11 cellular contexts compared by ENCODE assay signal in the genomic region with DNA sequence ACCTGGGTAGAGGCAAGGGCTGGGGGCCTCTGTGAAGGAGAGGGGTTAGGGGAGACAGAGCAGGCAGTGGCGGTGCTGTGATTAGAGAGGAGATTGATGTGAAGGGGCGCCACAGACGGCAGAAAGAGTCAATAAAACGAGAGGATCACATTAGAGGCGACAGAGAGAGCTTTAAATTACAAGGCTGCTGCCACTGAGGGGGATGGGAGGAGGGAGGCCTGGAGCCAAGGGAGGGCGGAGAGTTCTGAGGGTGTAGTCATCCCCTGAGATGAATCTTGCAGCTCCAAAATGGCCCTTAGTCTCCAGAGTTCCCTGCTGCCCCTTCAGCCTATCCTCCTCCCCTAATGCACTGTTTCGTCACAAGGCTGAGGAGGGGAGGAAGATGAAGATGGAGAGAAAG.
DNase-seq lines count a peak whose midpoint lies in the region; ATAC-seq and TF ChIP-seq lines count a peak whose summit lies in the region.
"Had no signal": no experiment of that assay in that cellular context is flagged by ENCODE, and none has a peak within 500 bp of the region (broad histone marks: within the 10 kb centered on the region; RNA-seq: fewer than 3 reads in every experiment).

No MANE protein-coding gene starts in this region.

- H3K4me3 ChIP-seq in epithelial cell of esophagus (ENCODE audit: low read length): no peak overlapping the region
- H3K4me3 ChIP-seq: ascending aorta, hepatocyte had no signal

- peak overlapping the region; percentile 96 for H3K27ac Mint-ChIP-seq in nephron progenitor cell

- peak overlapping the region; percentile 72 for H3K4me3 Mint-ChIP-seq in nephron progenitor cell

- DNase-seq in GM03348 (ENCODE audit: low spot score) (peak; percentile 62), NCI-H526 (lab: John Stamatoyannopoulos, UW) (peak; percentile 57 to 84), epithelial cell of esophagus (ENCODE audit: low read depth) (peak; percentile 23), nephron progenitor cell (peak; percentile 66), HPDE6-E6E7 (ENCODE audit: extremely low spot score) (no peak), ecto neural progenitor cell (ENCODE audit: low spot score) (no peak), KBM-7 (no peak)
- DNase-seq: activated CD4-positive, alpha-beta T cell treated with anti-CD3 and anti-CD28 coated beads, Interleukin-2, amount 50 U/mL, for 1 hour had no signal

- H3K36me3 Mint-ChIP-seq in nephron progenitor cell (ENCODE audit: low read depth): peaks cover 36% of the 10 kb centered on the region

- in situ Hi-C loops in KBM-7 (cut with MboI; ENCODE audit: low pct_unique_long_range_greater_than_20kb, low sequenced_read_pairs): no loop called here

- H3K9me3 Mint-ChIP-seq in nephron progenitor cell: no peaks in the 10 kb centered on the region

- peaks cover 60% of the 10 kb centered on the region for H3K4me1 Mint-ChIP-seq in nephron progenitor cell

- no peak for TF ChIP-seq CTCF in epithelial cell of esophagus (IDR thresholded peaks at IDR 0.05; ENCODE audit: insufficient read depth, low read depth, low read length, missing control alignments)
- TF ChIP-seq CTCF in nephron progenitor cell (IDR thresholded peaks at IDR 0.05): no peak

- H3K27me3 Mint-ChIP-seq in nephron progenitor cell (ENCODE audit: low read depth, poor library complexity): peaks cover 36% of the 10 kb centered on the region

- no peak for ATAC-seq in HG03196 (IDR thresholded peaks at IDR 0.05; ENCODE audit: unreplicated experiment)

Comparison
In these comparisons a context has a peak if more than half of its experiments do, and no peak if none do; other contexts are left out.
1. DNase-seq: peak in GM03348 (single experiment), NCI-H526 (2 of 2), epithelial cell of esophagus (single experiment) and nephron progenitor cell (single experiment); none in HPDE6-E6E7 (single experiment), ecto neural progenitor cell (single experiment) and KBM-7 (single experiment).